1 cellular context compared by ENCODE assay signal in genomic region chr15:52011711-52012144, GRCh38.
TF ChIP-seq lines count a peak whose summit lies in the region.

No MANE protein-coding gene starts in this region.

TF ChIP-seq in GM23338, 12 proteins besides CTCF, POLR2A, EP300 and RAD21 (continued from another document):
- TF ChIP-seq ETS1 (IDR thresholded peaks at IDR 0.05) (no peak), POLR2AphosphoS5 (IDR thresholded peaks at IDR 0.05; ENCODE audit: low read depth) (no peak)
TF ChIP-seq in GM23338: peak in this region for 0.
